10 cellular contexts compared by ENCODE assay signal in genomic region chr1:42282024-42282579, GRCh38. TPM values are rescaled to one million over a fixed set of nuclear protein-coding genes. Genes with fewer than 3 reads are reported as not detected.
DNase-seq lines count a peak whose midpoint lies in the region; ATAC-seq and TF ChIP-seq lines count a peak whose summit lies in the region.
"Had no signal": no experiment of that assay in that cellular context is flagged by ENCODE, and none has a peak within 500 bp of the region (broad histone marks: within the 10 kb centered on the region; RNA-seq: fewer than 3 reads in every experiment).

No MANE protein-coding gene starts in this region.

- no peak overlapping the region for H3K27ac ChIP-seq in thyroid gland

- DNase-seq in GM03348 (ENCODE audit: low spot score) (peak; percentile 78), NCI-H446 treated with DMSO at 0.1 percent for 48 hours (lab: John Stamatoyannopoulos, UW) (peak; percentile 68), renal cortical epithelial cell (ENCODE audit: low read depth) (peak; percentile 40), thyroid gland (no peak)
- no peak for DNase-seq in stimulated activated CD4-positive, alpha-beta T cell treated with anti-CD3 and anti-CD28 coated beads, Interleukin-2, amount 100 ng/mL, for 24 hours
- DNase-seq: activated CD8-positive, alpha-beta memory T cell treated with anti-CD3 and anti-CD28 coated beads, Interleukin-2, amount 50 U/mL, for 4 hours; GF-D8; H9 had no signal

- 93 to 96% methylated on average over 2 of the region's 2 CpGs for WGBS in thyroid gland, 2 donors

- H3K27me3 ChIP-seq in thyroid gland, result no peaks in the 10 kb centered on the region

- TF ChIP-seq POLR2A in thyroid gland (IDR thresholded peaks at IDR 0.05), result no peak

- ATAC-seq in esophagus mucosa, result peak; percentile 70
- no peak for ATAC-seq in GM21717 (IDR thresholded peaks at IDR 0.05; ENCODE audit: unreplicated experiment)

- no peaks in the 10 kb centered on the region for H3K9me3 ChIP-seq in thyroid gland

- H3K36me3 ChIP-seq in thyroid gland, result no peaks in the 10 kb centered on the region

- no peak overlapping the region for H3K4me3 ChIP-seq in thyroid gland (replicated peaks in 1 of 3)

- peaks cover 20 to 32% of the 10 kb centered on the region in 2 donors for H3K4me1 ChIP-seq in thyroid gland

- no peak for TF ChIP-seq CTCF in thyroid gland (IDR thresholded peaks at IDR 0.05)

- intact Hi-C loops in thyroid gland (cut with DNase I), result no loop called here

RNA-seq across cellular contexts. Expression of gene FOXJ3, which starts 52.9 kb away (rescaled TPM):
- total RNA-seq in esophagus mucosa (20.6 TPM), renal cortical epithelial cell (9.9 and 36.7 TPM in 2 replicates), thyroid gland (10 to 100 TPM; 55.4 to 87.5 (median 81.0) TPM)

Comparison
In these comparisons a context has a peak if more than half of its experiments do, and no peak if none do; other contexts are left out.
1. DNase-seq: peak in GM03348 (single experiment), NCI-H446 treated with DMSO at 0.1 percent for 48 hours (single experiment) and renal cortical epithelial cell (single experiment); none in thyroid gland (0 of 2) and stimulated activated CD4-positive, alpha-beta T cell treated with anti-CD3 and anti-CD28 coated beads, Interleukin-2, amount 100 ng/mL, for 24 hours (0 of 2).